23 cellular contexts compared by ENCODE assay signal in the genomic region with DNA sequence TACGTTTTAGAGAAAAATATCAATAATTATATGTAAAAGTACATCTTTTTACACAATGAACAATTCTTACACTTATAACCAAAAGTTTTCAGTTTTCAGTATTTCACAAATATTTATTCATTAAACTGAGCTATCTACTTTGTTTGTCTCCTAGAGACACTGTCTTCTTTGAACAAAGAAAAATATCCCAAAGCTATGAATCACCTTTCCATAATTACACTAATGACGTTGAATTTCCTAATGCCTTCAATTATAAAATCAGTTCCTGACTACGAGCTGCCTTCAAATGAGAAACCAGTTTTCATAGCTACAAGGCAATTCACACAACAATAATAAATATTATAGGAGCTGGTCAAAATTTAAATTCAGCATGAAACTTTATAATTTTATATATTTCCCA.
DNase-seq lines count a peak whose midpoint lies in the region; ATAC-seq, FAIRE-seq and TF ChIP-seq lines count a peak whose summit lies in the region.
"Had no signal": no experiment of that assay in that cellular context is flagged by ENCODE, and none has a peak within 500 bp of the region (broad histone marks: within the 10 kb centered on the region; RNA-seq: fewer than 3 reads in every experiment).

No MANE protein-coding gene starts in this region.

- H3K27me3 ChIP-seq in HCT116 (ENCODE audit: insufficient read depth, low read length) (no peaks in the 10 kb centered on the region), PC-3 (ENCODE audit: low read length) (0 out of 2 replicates have a peak, but pooled peaks cover 5% of the 10 kb centered on the region)
- H3K27me3 ChIP-seq: BLaER1, body of pancreas, dorsolateral prefrontal cortex, tibial nerve had no signal

- H3F3A ChIP-seq in PC-3 (ENCODE audit: low read length, unreplicated experiment): no peaks in the 10 kb centered on the region

- H3K4me1 ChIP-seq in HCT116 (ENCODE audit: control insufficient read depth in 1 of 2, insufficient read depth in 2 of 2, low read length in 2 of 2): peaks cover 3 to 11% of the 10 kb centered on the region in 2 experiments; a peak in 3 of 4 replicates
- peaks cover 10% of the 10 kb centered on the region for H3K4me1 ChIP-seq in PC-3 (ENCODE audit: insufficient read depth, low read length)
- H3K4me1 ChIP-seq: BLaER1, body of pancreas, prostate gland, tibial nerve had no signal

- FAIRE-seq in endometrium (lab: Jason Lieb, UNC): peak; percentile 70
- FAIRE-seq: HepG2 had no signal

- H3K9me3 ChIP-seq in HCT116 (ENCODE audit: control insufficient read depth in 1 of 2, insufficient read depth in 1 of 2, low read depth in 1 of 2, low read length in 2 of 2): no peaks in the 10 kb centered on the region
- no peaks in the 10 kb centered on the region for H3K9me3 ChIP-seq in PC-3 (ENCODE audit: low read length)
- H3K9me3 ChIP-seq: body of pancreas, prostate gland, tibial nerve had no signal

- H3K4me3 ChIP-seq in HCT116 (replicated peaks in 1 of 2; ENCODE audit: low read depth in 1 of 2, low read length in 2 of 2) (no peak overlapping the region), PC-3 (ENCODE audit: low read length) (no peak overlapping the region)
- H3K4me3 ChIP-seq: BLaER1, body of pancreas, dorsolateral prefrontal cortex, prostate gland, tibial nerve had no signal

- H3K9me2 ChIP-seq in HCT116 (ENCODE audit: insufficient read depth) (no peaks in the 10 kb centered on the region), PC-3 (replicated peaks; ENCODE audit: low read length) (no peaks in the 10 kb centered on the region)

- intact Hi-C loops in HCT116 (cut with micrococcal nuclease): no loop called here
- intact Hi-C loops in PC-3 (cut with micrococcal nuclease): loop anchor here (1.0 kb wide), 1 partner anchor 345 kb away; no protein-coding TSS in a partner anchor

- peak overlapping the region; percentile 50; the same call in 1 of the 2 replicates for H3K4me2 ChIP-seq in HCT116 (ENCODE audit: low read length)
- H3K4me2 ChIP-seq in PC-3 (ENCODE audit: low read length): peak overlapping the region; percentile 27
- H3K4me2 ChIP-seq: BLaER1 had no signal

- H3K27ac ChIP-seq in HCT116 (ENCODE audit: low read depth, low read length) (no peak overlapping the region), PC-3 (ENCODE audit: low read length) (no peak overlapping the region)
- H3K27ac ChIP-seq: BLaER1, body of pancreas, dorsolateral prefrontal cortex, prostate gland, tibial nerve had no signal

- ATAC-seq in HCT116 (no peak), PC-3 (peak; percentile 68), GM21367 (IDR thresholded peaks at IDR 0.05; ENCODE audit: unreplicated experiment) (no peak)
- ATAC-seq: body of pancreas; HepG2; stimulated activated effector memory CD8-positive, alpha-beta T cell treated with anti-CD3 and anti-CD28 coated beads, Interleukin-12 subunit alpha, Interleukin-12 subunit beta, amount 100 ng/mL, for 72 hours had no signal

- TF ChIP-seq POLR2A in HCT116 (IDR thresholded peaks at IDR 0.05; ENCODE audit: borderline replicate concordance, extremely low read depth, insufficient read depth, insufficient read length): no peak

- H3K9ac ChIP-seq in HCT116 (ENCODE audit: low read length): no peak overlapping the region
- H3K9ac ChIP-seq in PC-3 (ENCODE audit: low read length): no peak overlapping the region
- H3K9ac ChIP-seq: BLaER1 had no signal

- POLR2A ChIA-PET in HCT116 (lab: Charles Lee): no interaction called here
- POLR2A ChIA-PET in PC-3 (lab: Charles Lee; ENCODE audit: unreplicated experiment): interaction anchor here (0.5 to 0.7 kb wide), 2 partner anchors 12 to 16 kb away, joined by 3 read pairs; no protein-coding TSS in a partner anchor

- BruUV-seq in HCT116 (replicated peaks; lab: Mats Ljungman, UMichigan) (no TSS peak), PC-3 (replicated peaks; lab: Mats Ljungman, UMichigan) (no TSS peak)

- TF ChIP-seq RAD21 in HCT116 (IDR thresholded peaks at IDR 0.05; ENCODE audit: low read depth): no peak

- H3K79me2 ChIP-seq in HCT116 (ENCODE audit: insufficient read depth, low read length) (no peaks in the 10 kb centered on the region), PC-3 (ENCODE audit: low read length) (no peaks in the 10 kb centered on the region)

- RAD21 ChIA-PET in HCT116 (lab: Charles Lee; ENCODE audit: low non-redundant PET in 1 of 2, low total read pairs in 2 of 2, uncharacterized antibody in 2 of 2, unreplicated experiment in 2 of 2): no interaction called here

- CTCF ChIA-PET in HCT116 (lab: Charles Lee): no interaction called here
- CTCF ChIA-PET in PC-3 (lab: Charles Lee): interaction anchor here (1.1 kb wide), 1 partner anchor 184 kb away, joined by 5 read pairs; no protein-coding TSS in a partner anchor

- peak overlapping the region; percentile 98 for H2AFZ ChIP-seq in HCT116 (ENCODE audit: low read depth, low read length, poor library complexity, severe bottlenecking)
- no peak overlapping the region for H2AFZ ChIP-seq in PC-3 (ENCODE audit: low read length)

- H4K20me1 ChIP-seq in HCT116 (ENCODE audit: insufficient read depth) (no peaks in the 10 kb centered on the region), PC-3 (ENCODE audit: low read length) (no peaks in the 10 kb centered on the region)
- H4K20me1 ChIP-seq: BLaER1 had no signal

- H3K36me3 ChIP-seq in HCT116 (ENCODE audit: control insufficient read depth in 1 of 2, insufficient read depth in 2 of 2, low read length in 2 of 2) (no peaks in the 10 kb centered on the region), PC-3 (ENCODE audit: low read depth, low read length) (no peaks in the 10 kb centered on the region)
- H3K36me3 ChIP-seq: BLaER1, prostate gland, tibial nerve had no signal

- no peak for TF ChIP-seq CTCF in HCT116 (IDR thresholded peaks at IDR 0.05 in 2 of 3, conservative IDR thresholded peaks at IDR 0.05 in 1 of 3; ENCODE audit: borderline replicate concordance in 1 of 3, insufficient read depth in 1 of 3, low read depth in 2 of 3, low read length in 2 of 3)
- TF ChIP-seq CTCF in PC-3 (conservative IDR thresholded peaks at IDR 0.05; ENCODE audit: low read depth, low read length): no peak

- DNase-seq in HCT116 (ENCODE audit: low read depth, low spot score): no peak
- peak; percentile 35 for DNase-seq in PC-3
- peak; percentile 12 for DNase-seq in myocyte (ENCODE audit: low read depth)
- DNase-seq in anterior cingulate cortex (lab: John Stamatoyannopoulos, UW): no peak
- DNase-seq in effector CD8-positive, alpha-beta T cell (lab: John Stamatoyannopoulos, UW): no peak
- DNase-seq: activated CD4-positive, alpha-beta memory T cell treated with anti-CD3 and anti-CD28 coated beads, Interleukin-2, amount 10 ng/mL, durations not matched to agents 7 days and 5 days; activated CD8-positive, alpha-beta memory T cell treated with anti-CD3 and anti-CD28 coated beads, Interleukin-2, amount 50 U/mL, for 4 hours; activated naive CD4-positive, alpha-beta T cell; body of pancreas; cerebellar nuclear complex; dorsolateral prefrontal cortex; GDM1; head of caudate nucleus; naive B cell; NCI-H1436; NCI-H2107 had no signal

TF ChIP-seq in HCT116, 20 proteins besides CTCF, POLR2A, EP300 and RAD21:
- TF ChIP-seq FOSL1 (IDR thresholded peaks at IDR 0.05; ENCODE audit: low read depth) (no peak), SIN3A (IDR thresholded peaks at IDR 0.05; ENCODE audit: low read depth) (no peak), JUND (IDR thresholded peaks at IDR 0.05) (no peak)
- TF ChIP-seq, protein P1, sequence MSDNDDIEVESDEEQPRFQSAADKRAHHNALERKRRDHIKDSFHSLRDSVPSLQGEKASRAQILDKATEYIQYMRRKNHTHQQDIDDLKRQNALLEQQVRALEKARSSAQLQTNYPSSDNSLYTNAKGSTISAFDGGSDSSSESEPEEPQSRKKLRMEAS (IDR thresholded peaks at IDR 0.05): no peak

Comparison
In these comparisons a context has a peak if more than half of its experiments do, and no peak if none do; other contexts are left out.
1. DNase-seq: peak in PC-3 (single experiment) and myocyte (single experiment); none in HCT116 (single experiment), anterior cingulate cortex (0 of 58) and effector CD8-positive, alpha-beta T cell (single experiment).